ENCODE assay signal across 1 cellular context in genomic region chr12:27456618-27457017, GRCh38.
TF ChIP-seq lines count a peak whose summit lies in the region.

No MANE protein-coding gene starts in this region.

TF ChIP-seq in GM23338, 12 proteins besides CTCF, POLR2A, EP300 and RAD21 (continued from another document):
- TF ChIP-seq, protein P1, sequence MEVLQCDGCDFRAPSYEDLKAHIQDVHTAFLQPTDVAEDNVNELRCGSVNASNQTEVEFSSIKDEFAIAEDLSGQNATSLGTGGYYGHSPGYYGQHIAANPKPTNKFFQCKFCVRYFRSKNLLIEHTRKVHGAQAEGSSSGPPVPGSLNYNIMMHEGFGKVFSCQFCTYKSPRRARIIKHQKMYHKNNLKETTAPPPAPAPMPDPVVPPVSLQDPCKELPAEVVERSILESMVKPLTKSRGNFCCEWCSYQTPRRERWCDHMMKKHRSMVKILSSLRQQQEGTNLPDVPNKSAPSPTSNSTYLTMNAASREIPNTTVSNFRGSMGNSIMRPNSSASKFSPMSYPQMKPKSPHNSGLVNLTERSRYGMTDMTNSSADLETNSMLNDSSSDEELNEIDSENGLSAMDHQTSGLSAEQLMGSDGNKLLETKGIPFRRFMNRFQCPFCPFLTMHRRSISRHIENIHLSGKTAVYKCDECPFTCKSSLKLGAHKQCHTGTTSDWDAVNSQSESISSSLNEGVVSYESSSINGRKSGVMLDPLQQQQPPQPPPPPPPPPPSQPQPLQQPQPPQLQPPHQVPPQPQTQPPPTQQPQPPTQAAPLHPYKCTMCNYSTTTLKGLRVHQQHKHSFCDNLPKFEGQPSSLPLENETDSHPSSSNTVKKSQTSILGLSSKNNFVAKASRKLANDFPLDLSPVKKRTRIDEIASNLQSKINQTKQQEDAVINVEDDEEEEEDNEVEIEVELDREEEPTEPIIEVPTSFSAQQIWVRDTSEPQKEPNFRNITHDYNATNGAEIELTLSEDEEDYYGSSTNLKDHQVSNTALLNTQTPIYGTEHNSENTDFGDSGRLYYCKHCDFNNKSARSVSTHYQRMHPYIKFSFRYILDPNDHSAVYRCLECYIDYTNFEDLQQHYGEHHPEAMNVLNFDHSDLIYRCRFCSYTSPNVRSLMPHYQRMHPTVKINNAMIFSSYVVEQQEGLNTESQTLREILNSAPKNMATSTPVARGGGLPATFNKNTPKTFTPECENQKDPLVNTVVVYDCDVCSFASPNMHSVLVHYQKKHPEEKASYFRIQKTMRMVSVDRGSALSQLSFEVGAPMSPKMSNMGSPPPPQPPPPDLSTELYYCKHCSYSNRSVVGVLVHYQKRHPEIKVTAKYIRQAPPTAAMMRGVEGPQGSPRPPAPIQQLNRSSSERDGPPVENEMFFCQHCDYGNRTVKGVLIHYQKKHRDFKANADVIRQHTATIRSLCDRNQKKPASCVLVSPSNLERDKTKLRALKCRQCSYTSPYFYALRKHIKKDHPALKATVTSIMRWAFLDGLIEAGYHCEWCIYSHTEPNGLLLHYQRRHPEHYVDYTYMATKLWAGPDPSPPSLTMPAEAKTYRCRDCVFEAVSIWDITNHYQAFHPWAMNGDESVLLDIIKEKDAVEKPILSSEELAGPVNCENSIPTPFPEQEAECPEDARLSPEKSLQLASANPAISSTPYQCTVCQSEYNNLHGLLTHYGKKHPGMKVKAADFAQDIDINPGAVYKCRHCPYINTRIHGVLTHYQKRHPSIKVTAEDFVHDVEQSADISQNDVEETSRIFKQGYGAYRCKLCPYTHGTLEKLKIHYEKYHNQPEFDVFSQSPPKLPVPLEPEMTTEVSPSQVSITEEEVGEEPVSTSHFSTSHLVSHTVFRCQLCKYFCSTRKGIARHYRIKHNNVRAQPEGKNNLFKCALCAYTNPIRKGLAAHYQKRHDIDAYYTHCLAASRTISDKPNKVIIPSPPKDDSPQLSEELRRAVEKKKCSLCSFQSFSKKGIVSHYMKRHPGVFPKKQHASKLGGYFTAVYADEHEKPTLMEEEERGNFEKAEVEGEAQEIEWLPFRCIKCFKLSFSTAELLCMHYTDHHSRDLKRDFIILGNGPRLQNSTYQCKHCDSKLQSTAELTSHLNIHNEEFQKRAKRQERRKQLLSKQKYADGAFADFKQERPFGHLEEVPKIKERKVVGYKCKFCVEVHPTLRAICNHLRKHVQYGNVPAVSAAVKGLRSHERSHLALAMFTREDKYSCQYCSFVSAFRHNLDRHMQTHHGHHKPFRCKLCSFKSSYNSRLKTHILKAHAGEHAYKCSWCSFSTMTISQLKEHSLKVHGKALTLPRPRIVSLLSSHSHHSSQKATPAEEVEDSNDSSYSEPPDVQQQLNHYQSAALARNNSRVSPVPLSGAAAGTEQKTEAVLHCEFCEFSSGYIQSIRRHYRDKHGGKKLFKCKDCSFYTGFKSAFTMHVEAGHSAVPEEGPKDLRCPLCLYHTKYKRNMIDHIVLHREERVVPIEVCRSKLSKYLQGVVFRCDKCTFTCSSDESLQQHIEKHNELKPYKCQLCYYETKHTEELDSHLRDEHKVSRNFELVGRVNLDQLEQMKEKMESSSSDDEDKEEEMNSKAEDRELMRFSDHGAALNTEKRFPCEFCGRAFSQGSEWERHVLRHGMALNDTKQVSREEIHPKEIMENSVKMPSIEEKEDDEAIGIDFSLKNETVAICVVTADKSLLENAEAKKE (CRISPR knock-in tag; IDR thresholded peaks at IDR 0.05) = no peak
- TF ChIP-seq STAT1 (IDR thresholded peaks at IDR 0.05; ENCODE audit: unreplicated experiment) = no peak
- TF ChIP-seq POLR2AphosphoS5 (IDR thresholded peaks at IDR 0.05; ENCODE audit: low read depth) = no peak
- TF ChIP-seq NANOG (IDR thresholded peaks at IDR 0.05; ENCODE audit: borderline replicate concordance) = no peak
- no peak for TF ChIP-seq EZH2 (IDR thresholded peaks at IDR 0.05; ENCODE audit: low read depth, unreplicated experiment)
- no peak for TF ChIP-seq CREB1 (CRISPR knock-in tag; IDR thresholded peaks at IDR 0.05; ENCODE audit: low read depth)
- TF ChIP-seq, protein P2, sequence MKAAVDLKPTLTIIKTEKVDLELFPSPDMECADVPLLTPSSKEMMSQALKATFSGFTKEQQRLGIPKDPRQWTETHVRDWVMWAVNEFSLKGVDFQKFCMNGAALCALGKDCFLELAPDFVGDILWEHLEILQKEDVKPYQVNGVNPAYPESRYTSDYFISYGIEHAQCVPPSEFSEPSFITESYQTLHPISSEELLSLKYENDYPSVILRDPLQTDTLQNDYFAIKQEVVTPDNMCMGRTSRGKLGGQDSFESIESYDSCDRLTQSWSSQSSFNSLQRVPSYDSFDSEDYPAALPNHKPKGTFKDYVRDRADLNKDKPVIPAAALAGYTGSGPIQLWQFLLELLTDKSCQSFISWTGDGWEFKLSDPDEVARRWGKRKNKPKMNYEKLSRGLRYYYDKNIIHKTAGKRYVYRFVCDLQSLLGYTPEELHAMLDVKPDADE (IDR thresholded peaks at IDR 0.05) = no peak
